Comparison of ENCODE assay signal across 18 cellular contexts in genomic region chr3:140552898-140553297, GRCh38.
DNase-seq lines count a peak whose midpoint lies in the region; ATAC-seq and TF ChIP-seq lines count a peak whose summit lies in the region.
"Had no signal": no experiment of that assay in that cellular context is flagged by ENCODE, and none has a peak within 500 bp of the region (broad histone marks: within the 10 kb centered on the region; RNA-seq: fewer than 3 reads in every experiment).

No MANE protein-coding gene starts in this region.

- intact Hi-C loops in mammary epithelial cell (cut with micrococcal nuclease) (loop anchor here (1.0 to 5.0 kb wide), 4 partner anchors 176 to 616 kb away; no protein-coding TSS in a partner anchor), left ventricle myocardium inferior (cut with micrococcal nuclease) (no loop called here), sigmoid colon (cut with DNase I) (no loop called here)

- dilution Hi-C loops in mammary epithelial cell (cut with HindIII; ENCODE audit: low sequenced_read_pairs): no loop called here

- H3K27ac ChIP-seq in mammary epithelial cell (ENCODE audit: insufficient read depth, low read depth, low read length) (no peak overlapping the region), left ventricle myocardium inferior (replicated peaks) (no peak overlapping the region), sigmoid colon (no peak overlapping the region)

- peak; percentile 3 for DNase-seq in ELR (ENCODE audit: low read depth)
- DNase-seq in MG63: peak; percentile 74
- DNase-seq in mammary epithelial cell: peak; percentile 65
- DNase-seq in left ventricle myocardium inferior: no peak
- DNase-seq in Kasumi-1 (lab: John Stamatoyannopoulos, UW): no peak
- no peak for DNase-seq in sigmoid colon
- DNase-seq in NOMO-1 treated with dmso at 0.1 percent for 144 hours (lab: John Stamatoyannopoulos, UW; ENCODE audit: unreplicated experiment): no peak
- DNase-seq: activated CD4-positive, alpha-beta T cell treated with anti-CD3 and anti-CD28 coated beads for 1 hour; activated gamma-delta T cell treated with Interleukin-2 at 50 U/mL for 16 hours; aorta; Caco-2; hippocampal formation; NCI-H1436; NCI-H2227 treated with DMSO at 0.1 percent for 48 hours; NK-92 treated with Interleukin-12 subunit alpha and Interleukin-12 subunit beta, amount 100 ng/mL, for 24 hours; SHP77 treated with DMSO at 0.1 percent for 48 hours; stimulated activated CD4-positive, alpha-beta T cell treated with anti-CD3 and anti-CD28 coated beads, Interleukin-2, amount 100 ng/mL, for 48 hours had no signal

- no peak for ATAC-seq in HG02870 (IDR thresholded peaks at IDR 0.05; ENCODE audit: unreplicated experiment)

- no peak for TF ChIP-seq EP300 in sigmoid colon (IDR thresholded peaks at IDR 0.05)

- H3K4me3 ChIP-seq in MG63 (no peak overlapping the region), mammary epithelial cell (replicated peaks in 1 of 3; ENCODE audit: insufficient read depth in 1 of 3, low read depth in 2 of 3, low read length in 3 of 3) (no peak overlapping the region), left ventricle myocardium inferior (no peak overlapping the region), sigmoid colon (no peak overlapping the region)

- H3K9ac ChIP-seq in mammary epithelial cell (ENCODE audit: insufficient read depth, low read length): no peak overlapping the region

- no peaks in the 10 kb centered on the region for H3K36me3 ChIP-seq in MG63
- H3K36me3 ChIP-seq in mammary epithelial cell (ENCODE audit: insufficient read depth, low read length): no peaks in the 10 kb centered on the region
- no peaks in the 10 kb centered on the region for H3K36me3 ChIP-seq in left ventricle myocardium inferior
- H3K36me3 ChIP-seq in sigmoid colon: no peaks in the 10 kb centered on the region

- CTCF ChIA-PET in mammary epithelial cell (lab: Charles Lee; ENCODE audit: low non-redundant PET): no interaction called here

- in situ Hi-C loops in mammary epithelial cell (cut with MboI; ENCODE audit: low sequenced_read_pairs in 2 of 2): no loop called here

- TF ChIP-seq CTCF in mammary epithelial cell (conservative IDR thresholded peaks at IDR 0.05 in 1 of 2, IDR thresholded peaks at IDR 0.05 in 1 of 2; ENCODE audit: extremely low read depth in 1 of 2, insufficient read depth in 1 of 2, low read depth in 1 of 2, low read length in 2 of 2): peak in 1 of 2 donors; percentile 13
- peak; percentile 55 for TF ChIP-seq CTCF in left ventricle myocardium inferior (IDR thresholded peaks at IDR 0.05; ENCODE audit: borderline replicate concordance)
- no peak for TF ChIP-seq CTCF in sigmoid colon (IDR thresholded peaks at IDR 0.05)

- WGBS in mammary epithelial cell (ENCODE audit: low coverage, missing lambda C conversion rate): 89% methylated on average over 5 of the region's 5 CpGs
- 96 to 98% methylated on average over 5 of the region's 5 CpGs for WGBS in sigmoid colon, 2 donors

- H4K20me1 ChIP-seq in mammary epithelial cell (ENCODE audit: insufficient read depth, low read length): no peaks in the 10 kb centered on the region

- no peaks in the 10 kb centered on the region for H3K27me3 ChIP-seq in MG63
- H3K27me3 ChIP-seq in mammary epithelial cell (ENCODE audit: insufficient read depth, low read length): no peaks in the 10 kb centered on the region
- no peaks in the 10 kb centered on the region for H3K27me3 ChIP-seq in left ventricle myocardium inferior (ENCODE audit: low read depth)
- H3K27me3 ChIP-seq in sigmoid colon: no peaks in the 10 kb centered on the region

- TF ChIP-seq POLR2A in sigmoid colon (IDR thresholded peaks at IDR 0.05): no peak

- no TSS peak for BruUV-seq in mammary epithelial cell (replicated peaks; lab: Mats Ljungman, UMichigan)

- H3K9me3 ChIP-seq in MG63: no peaks in the 10 kb centered on the region
- no peaks in the 10 kb centered on the region for H3K9me3 ChIP-seq in mammary epithelial cell (replicated peaks; ENCODE audit: insufficient read depth, low read length)
- no peaks in the 10 kb centered on the region for H3K9me3 ChIP-seq in left ventricle myocardium inferior (replicated peaks)
- no peaks in the 10 kb centered on the region for H3K9me3 ChIP-seq in sigmoid colon
- H3K9me3 ChIP-seq: Caco-2 had no signal

- no peak overlapping the region for H2AFZ ChIP-seq in mammary epithelial cell (ENCODE audit: low read depth, low read length)

- H3K4me1 ChIP-seq in mammary epithelial cell (ENCODE audit: insufficient read depth, low read length): no peaks in the 10 kb centered on the region
- H3K4me1 ChIP-seq in left ventricle myocardium inferior: no peaks in the 10 kb centered on the region
- no peaks in the 10 kb centered on the region for H3K4me1 ChIP-seq in sigmoid colon
- H3K4me1 ChIP-seq: Caco-2 had no signal

- no peaks in the 10 kb centered on the region for H3K79me2 ChIP-seq in mammary epithelial cell (ENCODE audit: insufficient read depth, low read length)

- H3K4me2 ChIP-seq in mammary epithelial cell (ENCODE audit: insufficient read depth, low read depth, low read length): no peak overlapping the region

Comparison
In these comparisons a context has a peak if more than half of its experiments do, and no peak if none do; other contexts are left out.
1. DNase-seq: peak in ELR (single experiment), MG63 (single experiment) and mammary epithelial cell (single experiment); none in left ventricle myocardium inferior (single experiment), Kasumi-1 (0 of 2), sigmoid colon (single experiment) and NOMO-1 treated with dmso at 0.1 percent for 144 hours (single experiment).